ENCODE assay signal across 11 cellular contexts in the genomic region with DNA sequence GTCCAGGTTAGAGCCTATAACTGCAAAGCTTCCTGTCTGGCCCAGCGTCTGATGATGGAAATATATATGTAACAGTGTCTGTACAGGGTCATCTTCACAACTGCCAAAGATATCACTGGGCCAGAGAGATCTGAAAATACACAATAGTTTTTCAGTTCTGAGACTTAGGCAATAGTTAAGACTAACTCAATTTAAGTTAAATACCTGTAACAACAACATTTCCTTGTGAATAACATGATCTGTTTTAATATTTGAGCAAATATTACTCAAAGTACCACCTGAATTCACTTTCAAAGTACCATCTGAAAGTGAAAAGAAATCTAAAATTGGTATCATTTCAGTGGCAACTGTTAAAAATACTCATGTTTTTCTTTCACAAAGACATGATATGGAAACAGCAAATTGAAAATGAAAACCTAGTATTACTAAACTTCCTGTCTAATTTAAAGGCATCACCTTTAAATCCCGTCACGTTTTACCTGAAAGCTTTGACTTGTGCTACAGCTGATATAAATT.
DNase-seq lines count a peak whose midpoint lies in the region; ATAC-seq lines count a peak whose summit lies in the region.
"Had no signal": no experiment of that assay in that cellular context is flagged by ENCODE, and none has a peak within 500 bp of the region (broad histone marks: within the 10 kb centered on the region; RNA-seq: fewer than 3 reads in every experiment).

No MANE protein-coding gene starts in this region.

- ATAC-seq in GM18508 (IDR thresholded peaks at IDR 0.05; ENCODE audit: insufficient read depth, unreplicated experiment) (peak; percentile 74), GM19452 (IDR thresholded peaks at IDR 0.05; ENCODE audit: unreplicated experiment) (peak; percentile 82), HG02870 (IDR thresholded peaks at IDR 0.05; ENCODE audit: unreplicated experiment) (peak; percentile 81), HG03521 (IDR thresholded peaks at IDR 0.05; ENCODE audit: unreplicated experiment) (peak; percentile 74)

- DNase-seq in nucleus accumbens (lab: John Stamatoyannopoulos, UW), result no peak
- no peak for DNase-seq in stimulated activated CD4-positive, alpha-beta T cell treated with anti-CD3 and anti-CD28 coated beads, Interleukin-4, amount 100 ng/mL, for 24 hours
- DNase-seq in middle frontal gyrus (ENCODE audit: extremely low spot score, low spot score), result no peak
- no peak for DNase-seq in activated naive CD4-positive, alpha-beta T cell (lab: John Stamatoyannopoulos, UW)
- DNase-seq: effector memory CD4-positive, alpha-beta T cell; RPMI8226; thyroid gland had no signal
